ENCODE assay signal across 30 cellular contexts in the genomic region with DNA sequence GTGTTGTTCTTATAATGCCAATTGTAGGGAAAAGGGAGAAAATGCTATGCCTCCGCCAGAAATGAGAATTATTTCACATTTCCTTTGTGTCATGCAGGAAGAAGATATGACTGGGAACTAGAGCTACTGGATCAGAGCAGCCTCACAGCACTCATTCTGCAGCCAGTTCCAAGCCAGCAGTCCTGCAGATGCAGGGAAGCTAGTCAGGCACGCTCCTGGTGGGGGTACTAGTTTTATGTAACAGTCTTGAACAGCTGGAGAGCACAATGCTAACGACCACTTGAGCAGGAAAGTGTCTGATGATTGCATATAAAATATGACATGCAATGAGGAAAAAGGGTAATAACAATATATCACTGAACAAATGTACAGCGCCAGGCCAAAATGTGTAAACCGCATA. TPM values are rescaled to one million over a fixed set of nuclear protein-coding genes. Genes with fewer than 3 reads are reported as not detected.
DNase-seq lines count a peak whose midpoint lies in the region; TF ChIP-seq lines count a peak whose summit lies in the region.
"Had no signal": no experiment of that assay in that cellular context is flagged by ENCODE, and none has a peak within 500 bp of the region (broad histone marks: within the 10 kb centered on the region; RNA-seq: fewer than 3 reads in every experiment).

No MANE protein-coding gene starts in this region.

- no peak overlapping the region for H3K27ac ChIP-seq in endodermal cell (ENCODE audit: low read depth, low read length)
- H3K27ac ChIP-seq: adrenal gland, body of pancreas, skin epidermis, stomach, thyroid gland had no signal

- WGBS in endodermal cell (ENCODE audit: insufficient coverage in 1 of 2, insufficient read length in 1 of 2), 2 experiments, result 75 to 80% methylated on average over 3 to 5 of the region's 5 CpGs

- H3K27ac Mint-ChIP-seq in endodermal cell, result no peak overlapping the region
- peak overlapping the region; percentile 17 for H3K27ac Mint-ChIP-seq in type B pancreatic cell
- H3K27ac Mint-ChIP-seq: activated naive CD4-positive, alpha-beta T cell treated with anti-CD3 and anti-CD28 coated beads for 36 hours; activated T-helper 1 cell treated with anti-CD3 and anti-CD28 coated beads, Interleukin-12 subunit alpha, Interleukin-12 subunit beta, Interleukin-2, Interleukin-4 antibody, amounts not matched to agents 30 ng/mL and 10 ng/mL and 1 ng/mL, durations not matched to agents 14 hours and 24 hours and 36 hours; naive thymus-derived CD4-positive, alpha-beta T cell had no signal

- H3K9me3 Mint-ChIP-seq in endodermal cell, result no peaks in the 10 kb centered on the region
- no peaks in the 10 kb centered on the region for H3K9me3 Mint-ChIP-seq in type B pancreatic cell

- peaks cover 6% of the 10 kb centered on the region for H3K27me3 Mint-ChIP-seq in endodermal cell (ENCODE audit: insufficient read depth)
- H3K27me3 Mint-ChIP-seq in type B pancreatic cell, result no peaks in the 10 kb centered on the region
- H3K27me3 Mint-ChIP-seq: naive thymus-derived CD4-positive, alpha-beta T cell had no signal

- no peaks in the 10 kb centered on the region for H3K27me3 ChIP-seq in endodermal cell (ENCODE audit: control insufficient read depth, insufficient read depth, low read length, poor library complexity, severe bottlenecking)
- H3K27me3 ChIP-seq: adrenal gland, body of pancreas, dorsolateral prefrontal cortex, stomach, thyroid gland had no signal

- DNase-seq in NCI-H446 (lab: John Stamatoyannopoulos, UW), result peak; percentile 6 to 29
- no peak for DNase-seq in NCI-H446 treated with DMSO at 0.1 percent for 48 hours (lab: John Stamatoyannopoulos, UW)
- peak; percentile 56 for DNase-seq in NCI-H2227 treated with DMSO at 0.1 percent for 48 hours (lab: John Stamatoyannopoulos, UW)
- peak; percentile 51 for DNase-seq in endodermal cell
- DNase-seq in type B pancreatic cell (ENCODE audit: extremely low spot score, unreplicated experiment), result no peak
- DNase-seq in SW 1271 (lab: John Stamatoyannopoulos, UW), result no peak
- DNase-seq in LoVo (ENCODE audit: low spot score), result no peak
- DNase-seq in stimulated activated CD4-positive, alpha-beta T cell treated with anti-CD3 and anti-CD28 coated beads, Interleukin-2, amount 100 ng/mL, for 24 hours, result no peak
- DNase-seq: activated CD4-positive, alpha-beta T cell treated with anti-CD3 and anti-CD28 coated beads, Interleukin-2, amount 50 U/mL, for 4 hours; activated CD4-positive, CD25-positive, alpha-beta regulatory T cell; activated CD8-positive, alpha-beta memory T cell treated with anti-CD3 and anti-CD28 coated beads, Interleukin-2, amount 50 U/mL, for 4 hours; activated naive CD4-positive, alpha-beta T cell treated with anti-CD3 and anti-CD28 coated beads for 36 hours; adrenal gland; body of pancreas; DMS153; GOT3; midbrain; naive thymus-derived CD4-positive, alpha-beta T cell; NCI-H2171 treated with DMSO at 0.1 percent for 48 hours; NCI-H774; stomach; T1000; thyroid gland had no signal

- H3K9me3 ChIP-seq in endodermal cell (ENCODE audit: control insufficient read depth, low read length), result no peaks in the 10 kb centered on the region
- H3K9me3 ChIP-seq: adrenal gland, body of pancreas, stomach, thyroid gland had no signal

- no peaks in the 10 kb centered on the region for H3K36me3 Mint-ChIP-seq in endodermal cell (ENCODE audit: low read depth)
- no peaks in the 10 kb centered on the region for H3K36me3 Mint-ChIP-seq in type B pancreatic cell
- H3K36me3 Mint-ChIP-seq: naive thymus-derived CD4-positive, alpha-beta T cell had no signal

- H3K4me3 Mint-ChIP-seq in endodermal cell (no peak overlapping the region), type B pancreatic cell (peak overlapping the region; percentile 34)
- H3K4me3 Mint-ChIP-seq: activated naive CD4-positive, alpha-beta T cell treated with anti-CD3 and anti-CD28 coated beads for 36 hours; activated T-helper 1 cell treated with anti-CD3 and anti-CD28 coated beads, Interleukin-12 subunit alpha, Interleukin-12 subunit beta, Interleukin-2, Interleukin-4 antibody, amounts not matched to agents 30 ng/mL and 10 ng/mL and 1 ng/mL, durations not matched to agents 14 hours and 24 hours and 36 hours; naive thymus-derived CD4-positive, alpha-beta T cell had no signal

- no peak overlapping the region for H3K9ac ChIP-seq in endodermal cell (ENCODE audit: extremely low read depth, low read length, poor library complexity, severe bottlenecking)

- H3K4me1 ChIP-seq in endodermal cell (ENCODE audit: control insufficient read depth, insufficient read depth, low read length), result no peaks in the 10 kb centered on the region
- H3K4me1 ChIP-seq: adrenal gland, body of pancreas, stomach, thyroid gland had no signal

- H3K36me3 ChIP-seq in endodermal cell (ENCODE audit: control insufficient read depth, insufficient read depth, low read length), result no peaks in the 10 kb centered on the region
- H3K36me3 ChIP-seq: adrenal gland, stomach, thyroid gland had no signal

- H3K4me3 ChIP-seq in endodermal cell (ENCODE audit: low read length), result no peak overlapping the region
- H3K4me3 ChIP-seq: adrenal gland, body of pancreas, skin epidermis, stomach, thyroid gland had no signal

- no peak for TF ChIP-seq CTCF in endodermal cell (conservative IDR thresholded peaks at IDR 0.05)
- TF ChIP-seq CTCF in type B pancreatic cell (conservative IDR thresholded peaks at IDR 0.05), result no peak

- H3K4me1 Mint-ChIP-seq in endodermal cell (peaks cover 8% of the 10 kb centered on the region), type B pancreatic cell (ENCODE audit: unreplicated experiment) (peaks cover 34% of the 10 kb centered on the region)
- H3K4me1 Mint-ChIP-seq: naive thymus-derived CD4-positive, alpha-beta T cell had no signal

RNA-seq across cellular contexts. Expression of a gene that starts 21.8 kb away (rescaled TPM):
- 1 to 10 TPM in 1 of 2 donors, under 1 TPM in 1; 0.82 to 1.6 TPM for total RNA-seq in endodermal cell
- polyA plus RNA-seq in endodermal cell (2013, experiment 1 of 2), result 5.4 TPM
- 5.5 TPM for polyA plus RNA-seq in endodermal cell (2013, experiment 2 of 2)
- 5.5 and 14.2 TPM in 2 replicates for total RNA-seq in type B pancreatic cell (ENCODE audit: low replicate concordance)
- total RNA-seq: activated naive CD4-positive, alpha-beta T cell treated with anti-CD3 and anti-CD28 coated beads for 36 hours; activated T-helper 1 cell treated with anti-CD3 and anti-CD28 coated beads, Interleukin-12 subunit alpha, Interleukin-12 subunit beta, Interleukin-2, Interleukin-4 antibody, amounts not matched to agents 30 ng/mL and 10 ng/mL and 1 ng/mL, durations not matched to agents 14 hours and 24 hours and 36 hours; G401; LHCN-M2; naive thymus-derived CD4-positive, alpha-beta T cell; osteoblast; thyroid gland had no signal
- polyA plus RNA-seq: liver; naive thymus-derived CD4-positive, alpha-beta T cell; stomach had no signal

Comparison
In these comparisons a context has a peak if more than half of its experiments do, and no peak if none do; other contexts are left out.
1. DNase-seq: peak in NCI-H446 (2 of 2), NCI-H2227 treated with DMSO at 0.1 percent for 48 hours (single experiment) and endodermal cell (single experiment); none in NCI-H446 treated with DMSO at 0.1 percent for 48 hours (single experiment), type B pancreatic cell (single experiment), SW 1271 (0 of 2), LoVo (single experiment) and stimulated activated CD4-positive, alpha-beta T cell treated with anti-CD3 and anti-CD28 coated beads, Interleukin-2, amount 100 ng/mL, for 24 hours (0 of 2).